1 cellular context compared by ENCODE assay signal in the genomic region with DNA sequence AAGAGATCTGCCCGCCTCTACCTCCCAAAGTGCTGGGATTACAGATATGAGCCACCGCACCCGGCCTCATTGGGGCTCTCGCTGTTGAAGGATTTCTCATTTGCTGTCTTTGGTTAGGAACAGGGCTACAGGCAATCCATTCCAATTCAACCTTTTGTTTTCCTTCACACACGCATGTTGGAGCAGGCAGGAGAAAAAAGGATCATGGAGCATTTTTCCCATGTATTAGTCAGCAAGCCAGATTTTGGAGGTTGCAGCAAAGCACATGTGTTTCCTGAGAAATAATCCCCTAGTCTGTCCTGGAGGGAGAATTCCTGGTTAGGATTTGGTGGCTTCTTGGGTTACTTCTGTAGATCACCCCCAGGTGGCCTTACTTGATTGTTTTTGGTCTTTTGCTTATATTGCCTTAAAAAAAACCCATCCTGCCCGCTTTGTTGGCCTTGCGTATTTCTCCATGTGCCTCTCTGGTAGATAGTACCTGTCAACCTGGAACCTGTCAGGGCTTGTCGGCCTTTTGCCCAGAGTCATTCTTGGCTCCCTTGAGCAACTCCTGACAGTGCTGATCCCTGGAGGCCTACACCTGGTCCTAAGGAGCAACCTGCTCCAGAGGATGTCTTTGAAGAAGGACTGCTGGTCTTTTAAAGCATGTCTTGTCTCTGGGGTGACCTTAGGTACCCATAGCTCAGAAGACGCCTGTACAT.
TF ChIP-seq lines count a peak whose summit lies in the region.

No MANE protein-coding gene starts in this region.

TF ChIP-seq in endothelial cell of umbilical vein, 7 proteins besides CTCF, POLR2A, EP300 and RAD21 (continued from another document):
- TF ChIP-seq MYC (IDR thresholded peaks at IDR 0.05; ENCODE audit: low read depth, low read length) (no peak), POLR2AphosphoS5 (IDR thresholded peaks at IDR 0.05; ENCODE audit: insufficient read depth, low read depth, low read length) (no peak), EZH2 (IDR thresholded peaks at IDR 0.05; ENCODE audit: borderline replicate concordance, low read depth, low read length, severe bottlenecking) (no peak)
